ENCODE assay signal across 8 cellular contexts in the genomic region with DNA sequence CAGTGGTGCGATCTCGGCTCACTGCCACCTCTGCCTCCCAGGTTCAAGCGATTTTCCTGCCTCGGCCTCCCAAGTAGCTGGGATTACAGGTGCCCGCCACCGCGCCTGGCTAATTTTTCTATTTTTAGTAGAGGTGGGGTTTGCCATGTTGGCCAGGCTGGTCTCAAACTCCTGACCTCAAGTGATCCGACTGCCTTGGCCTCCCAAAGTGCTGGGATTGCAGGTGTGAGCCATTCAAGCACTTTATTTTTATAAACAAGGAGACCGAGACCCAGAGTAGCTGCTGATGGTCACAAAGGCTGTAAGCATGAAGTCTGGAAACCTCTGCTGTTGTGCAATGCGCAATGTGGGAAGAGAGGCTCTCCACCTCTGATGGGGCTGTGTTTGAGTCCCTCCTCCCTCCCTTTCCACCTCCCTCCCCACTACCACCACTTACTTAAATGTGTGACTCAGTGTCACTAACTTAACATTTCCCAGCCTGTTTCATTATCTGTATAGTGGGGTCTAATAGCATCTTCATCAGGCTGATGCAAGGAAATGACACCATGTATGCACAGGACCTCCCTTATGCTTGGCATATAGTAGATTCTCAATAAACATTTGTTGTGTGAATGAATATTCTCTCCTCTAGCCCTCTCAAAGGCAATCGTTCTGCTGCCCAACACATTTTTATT. TPM values are rescaled to one million over a fixed set of nuclear protein-coding genes. Genes with fewer than 3 reads are reported as not detected.
DNase-seq lines count a peak whose midpoint lies in the region; ATAC-seq, FAIRE-seq and TF ChIP-seq lines count a peak whose summit lies in the region.
"Not testable (repeated sequence)": the region's sequence is repeated elsewhere in the genome, so short reads cannot be mapped to it uniquely, and the experiment has no call there.

No MANE protein-coding gene starts in this region.

- TF ChIP-seq RAD21 in GM12878 (IDR thresholded peaks at IDR 0.05; ENCODE audit: insufficient read depth, low read depth, low read length), result not testable (repeated sequence)

- not testable (repeated sequence) for H3K36me3 ChIP-seq in GM12878 (ENCODE audit: control insufficient read depth in 2 of 2, insufficient read depth in 2 of 2, low read length in 1 of 2); hepatocyte (replicated peaks; ENCODE audit: insufficient read depth, low read depth); naive thymus-derived CD4-positive, alpha-beta T cell (ENCODE audit: control insufficient read depth in 2 of 3, insufficient read depth in 3 of 3, low read length in 3 of 3); upper lobe of left lung

- intact Hi-C loops in Calu3 (cut with micrococcal nuclease; ENCODE audit: unreplicated experiment), result not testable (repeated sequence)
- intact Hi-C loops in GM12878 (cut with micrococcal nuclease; ENCODE audit: unreplicated experiment), result loop anchor here (1.0 kb wide), 2 partner anchors 15 to 22 kb away; no protein-coding TSS in a partner anchor
- intact Hi-C loops in naive thymus-derived CD4-positive, alpha-beta T cell (cut with micrococcal nuclease), result loop anchor here (1.0 to 5.0 kb wide), 9 partner anchors 9 to 114 kb away; a partner anchor contains a TSS

- H3K27me3 Mint-ChIP-seq in Calu3 (ENCODE audit: unreplicated experiment); T-helper 17 cell; naive thymus-derived CD4-positive, alpha-beta T cell: not testable (repeated sequence)

- DNase-seq in Calu3; T-helper 17 cell; GM12878 (ENCODE audit: low read depth, low spot score); hepatocyte (ENCODE audit: low spot score); naive thymus-derived CD4-positive, alpha-beta T cell: not testable (repeated sequence)
- peak; percentile 74 for DNase-seq in MV-4-11 (lab: John Stamatoyannopoulos, UW)
- DNase-seq in upper lobe of left lung, result peak in 1 of 2 donors; percentile 79

- SMC1A ChIA-PET in GM12878 (lab: Charles Lee; ENCODE audit: uncharacterized antibody, unreplicated experiment), result interaction anchor here (0.7 to 7.6 kb wide), 19 partner anchors 8 to 139 kb away, joined by 3 to 120 read pairs (median 7); a partner anchor contains a TSS

- RAD21 ChIA-PET in GM12878 (lab: Charles Lee; ENCODE audit: unreplicated experiment), result interaction anchor here (1.0 to 7.6 kb wide), 18 partner anchors 9 to 113 kb away, joined by 3 to 123 read pairs (median 4); a partner anchor contains a TSS

- H3K9me2 ChIP-seq in hepatocyte (replicated peaks; ENCODE audit: insufficient read depth), result not testable (repeated sequence)

- TF ChIP-seq CTCF in 22Rv1 (IDR thresholded peaks at IDR 0.05); Calu3 (IDR thresholded peaks at IDR 0.05; ENCODE audit: unreplicated experiment); GM12878 (IDR thresholded peaks at IDR 0.05 in 2 of 3, conservative IDR thresholded peaks at IDR 0.05 in 1 of 3; ENCODE audit: control insufficient read depth in 2 of 3, extremely low read depth in 1 of 3, insufficient read depth in 1 of 3, low read depth in 3 of 3, low read length in 3 of 3); hepatocyte (IDR thresholded peaks at IDR 0.05; ENCODE audit: poor library complexity); upper lobe of left lung (IDR thresholded peaks at IDR 0.05): not testable (repeated sequence)

- H2AFZ ChIP-seq in GM12878 (ENCODE audit: control insufficient read depth, low read depth, low read length); hepatocyte: not testable (repeated sequence)

- H3K27ac ChIP-seq in 22Rv1, result peak overlapping the region; percentile 18; the same call in 1 of the 2 replicates
- H3K27ac ChIP-seq in GM12878 (ENCODE audit: control insufficient read depth, insufficient read depth); hepatocyte; naive thymus-derived CD4-positive, alpha-beta T cell (ENCODE audit: low read depth, low read length): not testable (repeated sequence)
- peak overlapping the region in 3 of 4 donors; percentile 52 to 75 (median 60) for H3K27ac ChIP-seq in upper lobe of left lung

- not testable (repeated sequence) for TF ChIP-seq EP300 in GM12878 (IDR thresholded peaks at IDR 0.05; ENCODE audit: borderline replicate concordance in 1 of 2, control insufficient read depth in 1 of 2, low read depth in 2 of 2, low read length in 2 of 2); upper lobe of left lung (IDR thresholded peaks at IDR 0.05)

- CTCF ChIA-PET in Calu3 (lab: Charles Lee), result interaction anchor here (0.7 to 1.8 kb wide), 10 partner anchors 9 to 112 kb away, joined by 4 to 14 read pairs (median 5); a partner anchor contains a TSS
- CTCF ChIA-PET in GM12878 (lab: Yijun Ruan, JAX), result interaction anchor here (0.9 to 4.9 kb wide), 19 partner anchors 9 to 111 kb away, joined by 3 to 81 read pairs (median 6); a partner anchor contains a TSS
- CTCF ChIA-PET in naive thymus-derived CD4-positive, alpha-beta T cell (lab: Charles Lee), result interaction anchor here (0.6 to 4.7 kb wide), 22 partner anchors 9 to 123 kb away, joined by 3 to 50 read pairs (median 4); a partner anchor contains a TSS

- not testable (repeated sequence) for H3K27ac Mint-ChIP-seq in Calu3 (ENCODE audit: unreplicated experiment)
- H3K27ac Mint-ChIP-seq in T-helper 17 cell, result peak overlapping the region; percentile 100
- peak overlapping the region in 6 of 9 donors; percentile 6 to 83 (median 40) for H3K27ac Mint-ChIP-seq in naive thymus-derived CD4-positive, alpha-beta T cell

- H3K4me3 ChIP-seq in GM12878; hepatocyte; naive thymus-derived CD4-positive, alpha-beta T cell (ENCODE audit: low read length); upper lobe of left lung: not testable (repeated sequence)

- TF ChIP-seq POLR2A in GM12878 (IDR thresholded peaks at IDR 0.05; ENCODE audit: low read depth, low read length); upper lobe of left lung (IDR thresholded peaks at IDR 0.05): not testable (repeated sequence)

- not testable (repeated sequence) for H3K4me2 ChIP-seq in GM12878 (ENCODE audit: control insufficient read depth, insufficient read depth)
- H3K4me2 ChIP-seq in hepatocyte, result peak overlapping the region; percentile 59

- H3K4me1 Mint-ChIP-seq in Calu3 (ENCODE audit: low read depth, unreplicated experiment), result peaks cover 31% of the 10 kb centered on the region
- H3K4me1 Mint-ChIP-seq in T-helper 17 cell, result peaks cover 30% of the 10 kb centered on the region
- H3K4me1 Mint-ChIP-seq in naive thymus-derived CD4-positive, alpha-beta T cell, result peaks cover 40 to 88% (median 71%) of the 10 kb centered on the region in 7 donors

- H3K4me1 ChIP-seq in GM12878 (ENCODE audit: control insufficient read depth, insufficient read depth, low read length), result peaks cover 53% of the 10 kb centered on the region
- not testable (repeated sequence) for H3K4me1 ChIP-seq in hepatocyte (ENCODE audit: insufficient read depth)
- peaks cover 28 to 50% of the 10 kb centered on the region in 2 donors for H3K4me1 ChIP-seq in naive thymus-derived CD4-positive, alpha-beta T cell (ENCODE audit: control insufficient read depth in 2 of 2, insufficient read depth in 2 of 2, low read length in 2 of 2)
- peaks cover 23 to 49% (median 36%) of the 10 kb centered on the region in 4 donors for H3K4me1 ChIP-seq in upper lobe of left lung

- not testable (repeated sequence) for H3K9me3 Mint-ChIP-seq in Calu3 (ENCODE audit: low read depth, unreplicated experiment); naive thymus-derived CD4-positive, alpha-beta T cell

- in situ Hi-C loops in GM12878 (cut with MboI), result loop anchor here (25.0 kb wide), 1 partner anchor 1399 kb away; no protein-coding TSS in a partner anchor

- H4K20me1 ChIP-seq in GM12878 (ENCODE audit: control insufficient read depth, insufficient read depth); hepatocyte (ENCODE audit: insufficient read depth, poor library complexity, severe bottlenecking): not testable (repeated sequence)

- not testable (repeated sequence) for H3K27me3 ChIP-seq in GM12878 (replicated peaks in 1 of 2; ENCODE audit: control insufficient read depth in 2 of 2, insufficient read depth in 2 of 2, low read length in 1 of 2); hepatocyte; naive thymus-derived CD4-positive, alpha-beta T cell (ENCODE audit: control insufficient read depth in 2 of 2, insufficient read depth in 2 of 2, low read length in 2 of 2); upper lobe of left lung

- H3K4me3 Mint-ChIP-seq in Calu3 (ENCODE audit: low read depth, unreplicated experiment), result peak overlapping the region; percentile 8
- not testable (repeated sequence) for H3K4me3 Mint-ChIP-seq in T-helper 17 cell
- H3K4me3 Mint-ChIP-seq in naive thymus-derived CD4-positive, alpha-beta T cell, result peak overlapping the region in 3 of 10 donors; percentile 50 to 67 (median 58)

- not testable (repeated sequence) for BruUV-seq in Calu3 (replicated peaks; lab: Mats Ljungman, UMichigan); GM12878 (replicated peaks; lab: Mats Ljungman, UMichigan)

- POLR2A ChIA-PET in GM12878 (lab: Charles Lee), result interaction anchor here (0.7 to 3.3 kb wide), 14 partner anchors 9 to 112 kb away, joined by 3 to 31 read pairs (median 6); no protein-coding TSS in a partner anchor
- POLR2A ChIA-PET in naive thymus-derived CD4-positive, alpha-beta T cell (lab: Charles Lee), result interaction anchor here (0.5 to 13.2 kb wide), 10 partner anchors 9 to 236 kb away, joined by 3 to 281 read pairs (median 5); a partner anchor contains a TSS

- not testable (repeated sequence) for H3K36me3 Mint-ChIP-seq in Calu3 (ENCODE audit: insufficient read depth, unreplicated experiment); T-helper 17 cell (ENCODE audit: low read depth); naive thymus-derived CD4-positive, alpha-beta T cell

- not testable (repeated sequence) for ATAC-seq in T-helper 17 cell; GM12878; naive thymus-derived CD4-positive, alpha-beta T cell; upper lobe of left lung (ENCODE audit: low FRiP score in 2 of 2)

- H3K9me3 ChIP-seq in T-helper 17 cell (ENCODE audit: control insufficient read depth, low read length, poor library complexity, severe bottlenecking); GM12878 (replicated peaks; ENCODE audit: control insufficient read depth, insufficient read depth, low read length); hepatocyte (ENCODE audit: low read depth); naive thymus-derived CD4-positive, alpha-beta T cell (ENCODE audit: control insufficient read depth in 2 of 3, low read length in 3 of 3); upper lobe of left lung: not testable (repeated sequence)

- H3K79me2 ChIP-seq in GM12878 (ENCODE audit: control insufficient read depth, insufficient read depth, low read length); hepatocyte: not testable (repeated sequence)

- not testable (repeated sequence) for H3K9ac ChIP-seq in GM12878 (ENCODE audit: control insufficient read depth, insufficient read depth, low read length)

- not testable (repeated sequence) for FAIRE-seq in GM12878 (lab: Jason Lieb, UNC)

- 61% methylated on average over 11 of the region's 11 CpGs for WGBS in GM12878 (ENCODE audit: insufficient coverage, insufficient replicate concordance, low lambda C conversion rate, missing lambda C conversion rate)
- WGBS in hepatocyte (ENCODE audit: low lambda C conversion rate, missing lambda C conversion rate), result 98% methylated on average over 11 of the region's 11 CpGs
- 80 to 87% methylated on average over 11 of the region's 11 CpGs for WGBS in upper lobe of left lung, 2 donors

RNA-seq across cellular contexts. Expression of a gene that starts 16.5 kb away (rescaled TPM):
- total RNA-seq in Calu3 (2022) (70.7 and 80.8 TPM in 2 replicates), T-helper 17 cell (100 to 1,000 TPM; 219 to 288 TPM), GM12878 (2014; rRNA removed) (47.1 and 49.8 TPM in 2 replicates), GM12878 (2014; rRNA removed; fragmentation: Illumina TruSeq; extraction: Trizol) (58.8 and 61.3 TPM in 2 replicates), GM12878 (2021) (64.5 and 65.1 TPM in 2 replicates), hepatocyte (55.4 and 61.2 TPM in 2 replicates), upper lobe of left lung (10 to 100 TPM; 45.7 to 87.0 (median 63.8) TPM)
- 459 and 461 TPM in 2 replicates for total RNA-seq in GM12878 (2013; cell fraction: nucleolus; rRNA removed)
- 32.8 TPM for polyA plus RNA-seq in GM12878 (2011; ENCODE audit: low read depth)
- polyA plus RNA-seq in GM12878 (2011; rRNA removed) (50.3 and 54.0 TPM in 2 replicates), GM12878 (2014; fragmentation: Illumina TruSeq; extraction: Trizol) (52.6 and 58.7 TPM in 2 replicates), GM12878 (2014; fragmentation: Nextera tagmentation; extraction: Ambion mirVana) (10 to 100 TPM; 23.8 to 45.7 TPM), GM12878 (2014; rRNA removed) (30.1 and 31.9 TPM in 2 replicates), GM12878 (2016; fragmentation: Nextera tagmentation; extraction: Ambion mirVana) (10 to 100 TPM; 48.0 to 54.0 TPM), hepatocyte (25.7 and 30.5 TPM in 2 replicates)
- polyA plus RNA-seq in GM12878 (2011; cell fraction: cytosol; rRNA removed), result 27.3 and 47.7 TPM in 2 replicates
- polyA plus RNA-seq in GM12878 (2011; cell fraction: nucleus; rRNA removed), result 143 and 189 TPM in 2 replicates
- polyA plus RNA-seq in GM12878 (2012), result 38.6 and 46.2 TPM in 2 replicates
- 82.4 and 103 TPM in 2 replicates for polyA minus RNA-seq in GM12878 (2011; rRNA and poly(A)+ RNA removed)
- 22.2 and 35.9 TPM in 2 replicates for polyA minus RNA-seq in GM12878 (2011; cell fraction: cytosol; rRNA and poly(A)+ RNA removed)
- 103 and 169 TPM in 2 replicates for polyA minus RNA-seq in GM12878 (2011; cell fraction: nucleus; rRNA and poly(A)+ RNA removed)
- 100 to 1,000 TPM in 4 of 5 experiments, 10 to 100 TPM in 1; 64.2 to 288 (median 155) TPM for total RNA-seq in naive thymus-derived CD4-positive, alpha-beta T cell
- polyA plus RNA-seq in naive thymus-derived CD4-positive, alpha-beta T cell, result 10 to 100 TPM; 53.3 to 62.8 TPM
